ENCODE assay signal across 12 cellular contexts in genomic region chr15:40590635-40591105, GRCh38. TPM values are rescaled to one million over a fixed set of nuclear protein-coding genes. Genes with fewer than 3 reads are reported as not detected.
A peak's percentile ranks its signal among the peaks of the same experiment; 100 is the strongest.
DNase-seq lines count a peak whose midpoint lies in the region; ATAC-seq, FAIRE-seq and TF ChIP-seq lines count a peak whose summit lies in the region.
"Had no signal": no experiment of that assay in that cellular context is flagged by ENCODE, and none has a peak within 500 bp of the region (broad histone marks: within the 10 kb centered on the region; RNA-seq: fewer than 3 reads in every experiment).

No MANE protein-coding gene starts in this region.

- H3K4me1 ChIP-seq in mesendoderm (ENCODE audit: control insufficient read depth, low read depth, low read length), result no peaks in the 10 kb centered on the region
- H3K4me1 ChIP-seq in upper lobe of right lung, result no peaks in the 10 kb centered on the region
- H3K4me1 ChIP-seq in spleen, result peaks cover 4 to 41% (median 26%) of the 10 kb centered on the region in 6 donors

- DNase-seq in CD4-positive, alpha-beta T cell, result no peak
- DNase-seq in HT-29 (ENCODE audit: low spot score) (peak; percentile 56), mesendoderm (peak; percentile 29), upper lobe of right lung (no peak), NCI-H2171 treated with DMSO at 0.1 percent for 48 hours (lab: John Stamatoyannopoulos, UW) (no peak), spleen (no peak), GM12891 (ENCODE audit: insufficient read length, low spot score) (no peak)
- DNase-seq in activated naive CD8-positive, alpha-beta T cell treated with anti-CD3 and anti-CD28 coated beads, Interleukin-2, amount 10 ng/mL, durations not matched to agents 7 days and 5 days, result no peak
- DNase-seq: cortex of kidney, NCI-H146, Peyer's patch, uterus had no signal

- H3K36me3 ChIP-seq in mesendoderm (ENCODE audit: control insufficient read depth, insufficient read depth, low read length), result no peaks in the 10 kb centered on the region
- H3K36me3 ChIP-seq in upper lobe of right lung, result no peaks in the 10 kb centered on the region
- H3K36me3 ChIP-seq in spleen, result no peaks in the 10 kb centered on the region
- H3K36me3 ChIP-seq: Peyer's patch, uterus had no signal

- TF ChIP-seq CTCF in CD4-positive, alpha-beta T cell (IDR thresholded peaks at IDR 0.05), result no peak
- TF ChIP-seq CTCF in upper lobe of right lung (IDR thresholded peaks at IDR 0.05), result no peak
- TF ChIP-seq CTCF in spleen (IDR thresholded peaks at IDR 0.05 in 8 of 11, conservative IDR thresholded peaks at IDR 0.05 in 3 of 11), result no peak

- H3K4me1 Mint-ChIP-seq in CD4-positive, alpha-beta T cell (ENCODE audit: low read depth), result peaks cover 33% of the 10 kb centered on the region
- H3K4me1 Mint-ChIP-seq in activated naive CD8-positive, alpha-beta T cell treated with anti-CD3 and anti-CD28 coated beads, Interleukin-2, amount 10 ng/mL, durations not matched to agents 7 days and 5 days, result peaks cover 20% of the 10 kb centered on the region

- H3K56ac ChIP-seq in mesendoderm (ENCODE audit: low read length), result no peak overlapping the region

- intact Hi-C loops in CD4-positive, alpha-beta T cell (cut with DNase I, micrococcal nuclease), result loop anchor here (1.0 to 10.0 kb wide), 7 partner anchors 21 to 1684 kb away; partner anchors contain the start of genes BAHD1 (in 1 of the 2), C15orf62 (in 1 of the 2), CHAC1 (in 1 of the 2) and GANC (in 1 of the 2)
- intact Hi-C loops in upper lobe of right lung (cut with DNase I), result no loop called here
- intact Hi-C loops in spleen (cut with DNase I; ENCODE audit: low total_unique reads), result no loop called here

- no peak overlapping the region for H3K27ac Mint-ChIP-seq in CD4-positive, alpha-beta T cell
- H3K27ac Mint-ChIP-seq in activated naive CD8-positive, alpha-beta T cell treated with anti-CD3 and anti-CD28 coated beads, Interleukin-2, amount 10 ng/mL, durations not matched to agents 7 days and 5 days, result peak overlapping the region; percentile 69

- peak overlapping the region; percentile 72 for H3K4me3 Mint-ChIP-seq in CD4-positive, alpha-beta T cell
- H3K4me3 Mint-ChIP-seq in activated naive CD8-positive, alpha-beta T cell treated with anti-CD3 and anti-CD28 coated beads, Interleukin-2, amount 10 ng/mL, durations not matched to agents 7 days and 5 days, result peak overlapping the region; percentile 83

- H3K23ac ChIP-seq in mesendoderm (ENCODE audit: low read length), result no peak overlapping the region

- H3K9me3 ChIP-seq in CD4-positive, alpha-beta T cell (ENCODE audit: control insufficient read depth, low read length), result no peaks in the 10 kb centered on the region
- H3K9me3 ChIP-seq in upper lobe of right lung, result no peaks in the 10 kb centered on the region
- H3K9me3 ChIP-seq in spleen, result no peaks in the 10 kb centered on the region
- H3K9me3 ChIP-seq: Peyer's patch, uterus had no signal

- no peak overlapping the region for H2BK5ac ChIP-seq in mesendoderm (ENCODE audit: low read length)

- no peak overlapping the region for H2BK120ac ChIP-seq in mesendoderm (ENCODE audit: low read depth, low read length)

- H3K18ac ChIP-seq in mesendoderm (ENCODE audit: low read length), result no peak overlapping the region

- H3K4me2 ChIP-seq in mesendoderm (ENCODE audit: low read length), result no peak overlapping the region

- no peak for ATAC-seq in CD4-positive, alpha-beta T cell (ENCODE audit: poor library complexity)
- ATAC-seq in activated naive CD8-positive, alpha-beta T cell treated with anti-CD3 and anti-CD28 coated beads, Interleukin-2, amount 10 ng/mL, durations not matched to agents 7 days and 5 days (ENCODE audit: low read depth), result no peak
- ATAC-seq in upper lobe of right lung, result no peak

- H3K27me3 Mint-ChIP-seq in CD4-positive, alpha-beta T cell, result peaks cover 18% of the 10 kb centered on the region
- peaks cover 20% of the 10 kb centered on the region for H3K27me3 Mint-ChIP-seq in activated naive CD8-positive, alpha-beta T cell treated with anti-CD3 and anti-CD28 coated beads, Interleukin-2, amount 10 ng/mL, durations not matched to agents 7 days and 5 days

- H3K79me1 ChIP-seq in mesendoderm (ENCODE audit: low read length), result no peaks in the 10 kb centered on the region

- no peak overlapping the region for H2AK5ac ChIP-seq in mesendoderm (ENCODE audit: low read length)

- H3K27me3 ChIP-seq in CD4-positive, alpha-beta T cell (ENCODE audit: control insufficient read depth, insufficient read depth, low read length), result peaks cover 5% of the 10 kb centered on the region
- H3K27me3 ChIP-seq in mesendoderm (ENCODE audit: insufficient read depth, low read length, poor library complexity) (no peaks in the 10 kb centered on the region), upper lobe of right lung (no peaks in the 10 kb centered on the region), spleen (replicated peaks in 1 of 7) (no peaks in the 10 kb centered on the region)
- H3K27me3 ChIP-seq: Peyer's patch had no signal

- WGBS in mesendoderm (ENCODE audit: extremely low coverage, insufficient coverage, low lambda C conversion rate), result no CpG with 5 or more reads among the region's 13 CpGs
- 58 to 72% (median 61%) methylated on average over 13 of the region's 13 CpGs for WGBS in spleen, 5 donors

- no peak overlapping the region for H4K5ac ChIP-seq in mesendoderm (ENCODE audit: low read length)

- H3K27ac ChIP-seq in CD4-positive, alpha-beta T cell (ENCODE audit: low read depth, low read length), result no peak overlapping the region
- no peak overlapping the region for H3K27ac ChIP-seq in mesendoderm (ENCODE audit: low read depth, low read length)
- no peak overlapping the region for H3K27ac ChIP-seq in upper lobe of right lung
- no peak overlapping the region for H3K27ac ChIP-seq in spleen
- H3K27ac ChIP-seq: uterus had no signal

- TF ChIP-seq POLR2A in spleen (IDR thresholded peaks at IDR 0.05) (no peak), GM12891 (IDR thresholded peaks at IDR 0.05; ENCODE audit: low read depth, low read length) (no peak)

- H4K8ac ChIP-seq in mesendoderm (ENCODE audit: low read depth, low read length), result no peak overlapping the region

- H2BK15ac ChIP-seq in mesendoderm (replicated peaks; ENCODE audit: low read depth), result no peak overlapping the region

- no peaks in the 10 kb centered on the region for H3K79me2 ChIP-seq in mesendoderm (ENCODE audit: control insufficient read depth, insufficient read depth, low read length)

- CTCF ChIA-PET in CD4-positive, alpha-beta T cell (lab: Charles Lee), result interaction anchor here (1.5 to 1.6 kb wide), 3 partner anchors 11 to 104 kb away, joined by 6 to 13 read pairs (median 6); no protein-coding TSS in a partner anchor

- H3K4ac ChIP-seq in mesendoderm (ENCODE audit: low read depth, low read length), result no peak overlapping the region

- H3K4me3 ChIP-seq in mesendoderm (ENCODE audit: low read length) (no peak overlapping the region), upper lobe of right lung (no peak overlapping the region), spleen (peak overlapping the region in 1 of 8 donors; percentile 57)

- H3K9ac ChIP-seq in mesendoderm (ENCODE audit: low read length), result no peak overlapping the region

- POLR2A ChIA-PET in CD4-positive, alpha-beta T cell (lab: Charles Lee), result interaction anchor here (0.9 to 2.4 kb wide), 3 partner anchors 21 to 31 kb away, joined by 3 to 21 read pairs (median 12); partner anchors contain the start of genes CCDC32 and RPUSD2
- POLR2A ChIA-PET in activated naive CD8-positive, alpha-beta T cell treated with anti-CD3 and anti-CD28 coated beads, Interleukin-2, amount 10 ng/mL, durations not matched to agents 7 days and 5 days (lab: Charles Lee), result interaction anchor here (0.6 to 3.0 kb wide), 4 partner anchors 21 to 179 kb away, joined by 3 to 18 read pairs (median 3); partner anchors contain the start of genes C15orf62, CCDC32 and RPUSD2

- peaks cover 6% of the 10 kb centered on the region for H3K36me3 Mint-ChIP-seq in CD4-positive, alpha-beta T cell (ENCODE audit: low read depth)
- peaks cover 4% of the 10 kb centered on the region for H3K36me3 Mint-ChIP-seq in activated naive CD8-positive, alpha-beta T cell treated with anti-CD3 and anti-CD28 coated beads, Interleukin-2, amount 10 ng/mL, durations not matched to agents 7 days and 5 days

- FAIRE-seq in GM12891 (lab: Jason Lieb, UNC), result no peak

- H3K9me3 Mint-ChIP-seq in CD4-positive, alpha-beta T cell, result no peaks in the 10 kb centered on the region
- no peaks in the 10 kb centered on the region for H3K9me3 Mint-ChIP-seq in activated naive CD8-positive, alpha-beta T cell treated with anti-CD3 and anti-CD28 coated beads, Interleukin-2, amount 10 ng/mL, durations not matched to agents 7 days and 5 days

TF ChIP-seq in GM12891, 5 proteins besides CTCF, POLR2A, EP300 and RAD21 (continues in another document):
- TF ChIP-seq POU2F2 (IDR thresholded peaks at IDR 0.05; ENCODE audit: low read depth, low read length) (no peak), POLR2AphosphoS5 (IDR thresholded peaks at IDR 0.05; ENCODE audit: low read depth, low read length) (no peak), PAX5 (IDR thresholded peaks at IDR 0.05; ENCODE audit: insufficient read depth, low read length, severe bottlenecking) (no peak)

RNA-seq across cellular contexts. Expression of gene KNL1, which starts 3.4 kb away (rescaled TPM):
- under 1 TPM; 0.59 to 0.69 TPM for total RNA-seq in CD4-positive, alpha-beta T cell
- total RNA-seq in HT-29 (2014; rRNA removed; shearing (Covaris generic)), result 13.1 and 17.7 TPM in 2 replicates
- total RNA-seq in activated naive CD8-positive, alpha-beta T cell treated with anti-CD3 and anti-CD28 coated beads, Interleukin-2, amount 10 ng/mL, durations not matched to agents 7 days and 5 days, result 10 to 100 TPM; 43.8 to 46.2 TPM
- polyA plus RNA-seq in mesendoderm (2013, experiment 1 of 2), result 11.4 TPM
- 10.9 TPM for polyA plus RNA-seq in mesendoderm (2013, experiment 2 of 2)
- total RNA-seq in upper lobe of right lung (0.61 TPM), spleen (1 to 10 TPM; 2.1 to 9.7 (median 4.6) TPM)
- polyA plus RNA-seq in spleen, result 1 to 10 TPM in 1 of 3 donors, under 1 TPM in 2; 0.52 to 2.1 (median 0.67) TPM
- 6.5 TPM for polyA plus RNA-seq in GM12891 (2012; ENCODE audit: low read depth, missing spikeins)

RNA-seq across cellular contexts. Expression of gene RPUSD2, which starts 21.6 kb away (rescaled TPM):
- 10 to 100 TPM; 18.8 to 21.0 TPM for total RNA-seq in CD4-positive, alpha-beta T cell
- total RNA-seq in HT-29 (2014; rRNA removed; shearing (Covaris generic)), result 26.7 and 38.7 TPM in 2 replicates
- total RNA-seq in activated naive CD8-positive, alpha-beta T cell treated with anti-CD3 and anti-CD28 coated beads, Interleukin-2, amount 10 ng/mL, durations not matched to agents 7 days and 5 days, result 10 to 100 TPM; 15.8 to 17.7 TPM
- polyA plus RNA-seq in mesendoderm (2013, experiment 1 of 2), result 14.7 TPM
- polyA plus RNA-seq in mesendoderm (2013, experiment 2 of 2), result 14.1 TPM
- total RNA-seq in upper lobe of right lung (6.4 TPM), spleen (10 to 100 TPM in 1 of 7 donors, 1 to 10 TPM in 6; 7.1 to 11.0 (median 8.3) TPM)
- polyA plus RNA-seq in spleen, result 10 to 100 TPM; 11.2 to 12.3 (median 12.2) TPM
- polyA plus RNA-seq in GM12891 (2012; ENCODE audit: low read depth, missing spikeins), result 10.6 TPM

RNA-seq across cellular contexts. Expression of gene CCDC32, which starts 25.8 kb away (rescaled TPM):
- total RNA-seq in CD4-positive, alpha-beta T cell, result 10 to 100 TPM; 20.9 to 21.3 TPM
- total RNA-seq in HT-29 (2014; rRNA removed; shearing (Covaris generic)), result 19.6 and 21.7 TPM in 2 replicates
- total RNA-seq in activated naive CD8-positive, alpha-beta T cell treated with anti-CD3 and anti-CD28 coated beads, Interleukin-2, amount 10 ng/mL, durations not matched to agents 7 days and 5 days, result 10 to 100 TPM; 26.2 to 26.8 TPM
- 9.6 TPM for polyA plus RNA-seq in mesendoderm (2013, experiment 1 of 2)
- polyA plus RNA-seq in mesendoderm (2013, experiment 2 of 2), result 8.9 TPM
- total RNA-seq in upper lobe of right lung (20.7 TPM), spleen (10 to 100 TPM; 38.9 to 64.1 (median 46.4) TPM)
- 10 to 100 TPM; 27.3 to 42.5 (median 33.6) TPM for polyA plus RNA-seq in spleen
- polyA plus RNA-seq in GM12891 (2012; ENCODE audit: low read depth, missing spikeins), result 35.4 TPM

Comparison
In these comparisons a context has a peak if more than half of its experiments do, and no peak if none do; other contexts are left out.
1. DNase-seq: peak in HT-29 (single experiment) and mesendoderm (single experiment); none in CD4-positive, alpha-beta T cell (0 of 10), activated naive CD8-positive, alpha-beta T cell treated with anti-CD3 and anti-CD28 coated beads, Interleukin-2, amount 10 ng/mL, durations not matched to agents 7 days and 5 days (single experiment), upper lobe of right lung (single experiment), NCI-H2171 treated with DMSO at 0.1 percent for 48 hours (single experiment), spleen (single experiment) and GM12891 (single experiment).
2. intact Hi-C loops: an anchor here in CD4-positive, alpha-beta T cell (1.0 to 10.0 kb wide); none called in upper lobe of right lung and spleen.